ENCODE assay signal across 28 cellular contexts in genomic region chr6:163720005-163720404, GRCh38.
DNase-seq lines count a peak whose midpoint lies in the region; ATAC-seq and TF ChIP-seq lines count a peak whose summit lies in the region.
"Had no signal": no experiment of that assay in that cellular context is flagged by ENCODE, and none has a peak within 500 bp of the region (broad histone marks: within the 10 kb centered on the region; RNA-seq: fewer than 3 reads in every experiment).

No MANE protein-coding gene starts in this region.

- H3K36me3 ChIP-seq in right atrium auricular region = no peaks in the 10 kb centered on the region
- no peaks in the 10 kb centered on the region for H3K36me3 ChIP-seq in effector memory CD4-positive, alpha-beta T cell (ENCODE audit: control insufficient read depth, insufficient read depth, low read length)
- H3K36me3 ChIP-seq: heart right ventricle, spleen, upper lobe of right lung had no signal

- peak; percentile 64 for ATAC-seq in left ventricle myocardium superior
- ATAC-seq in stimulated activated naive CD8-positive, alpha-beta T cell treated with anti-CD3 and anti-CD28 coated beads, Interleukin-15, amount 100 ng/mL, for 72 hours = no peak
- ATAC-seq: GM23338; left colon; stimulated activated effector memory CD8-positive, alpha-beta T cell treated with anti-CD3 and anti-CD28 coated beads, Interleukin-12 subunit alpha, Interleukin-12 subunit beta, amount 100 ng/mL, for 72 hours; upper lobe of right lung had no signal

- H3K4me3 Mint-ChIP-seq in stimulated activated naive CD8-positive, alpha-beta T cell treated with anti-CD3 and anti-CD28 coated beads, Interleukin-15, amount 100 ng/mL, for 72 hours = no peak overlapping the region
- H3K4me3 Mint-ChIP-seq: activated T-helper 1 cell treated with anti-CD3 and anti-CD28 coated beads, Interleukin-12 subunit alpha, Interleukin-12 subunit beta, Interleukin-2, Interleukin-4 antibody, amounts not matched to agents 30 ng/mL and 10 ng/mL and 1 ng/mL, durations not matched to agents 14 hours and 24 hours and 36 hours; CD4-positive, alpha-beta memory T cell; GM23338; stimulated activated effector memory CD8-positive, alpha-beta T cell treated with anti-CD3 and anti-CD28 coated beads, Interleukin-12 subunit alpha, Interleukin-12 subunit beta, amount 100 ng/mL, for 72 hours had no signal

- H3K27ac ChIP-seq in right atrium auricular region = no peak overlapping the region
- H3K27ac ChIP-seq in effector memory CD4-positive, alpha-beta T cell (ENCODE audit: insufficient read depth, low read length, poor library complexity, severe bottlenecking) = no peak overlapping the region
- H3K27ac ChIP-seq: heart right ventricle, KMS-11, RWPE1, spleen, upper lobe of right lung had no signal

- TF ChIP-seq CTCF in right atrium auricular region (IDR thresholded peaks at IDR 0.05) = no peak
- TF ChIP-seq CTCF in GM20000 (IDR thresholded peaks at IDR 0.05; ENCODE audit: extremely low read depth, missing control alignments) = no peak

- no peak for DNase-seq in left ventricle myocardium superior
- DNase-seq in right atrium auricular region (ENCODE audit: low spot score) = no peak
- DNase-seq in NCI-H345 treated with DMSO at 0.1 percent for 48 hours (lab: John Stamatoyannopoulos, UW; ENCODE audit: unreplicated experiment) = peak; percentile 67
- peak; percentile 6 for DNase-seq in fibroblast of the conjunctiva (ENCODE audit: low read depth)
- peak; percentile 28 for DNase-seq in smooth muscle cell of the brain vasculature (ENCODE audit: low read depth, low spot score)
- no peak for DNase-seq in GM20000 (ENCODE audit: low spot score)
- DNase-seq in stimulated activated naive CD8-positive, alpha-beta T cell treated with anti-CD3 and anti-CD28 coated beads, Interleukin-15, amount 100 ng/mL, for 72 hours = no peak
- DNase-seq in effector memory CD4-positive, alpha-beta T cell = no peak
- DNase-seq: activated naive CD4-positive, alpha-beta T cell treated with anti-CD3 and anti-CD28 coated beads, Interleukin-2, amount 50 U/mL, for 16 hours; AML-193; amygdala; CD4-positive, alpha-beta memory T cell; dermis blood vessel endothelial cell; DMS79; GF-D8; heart right ventricle; left colon; NCI-H2081 treated with DMSO at 0.1 percent for 48 hours; NCI-H524; occipital lobe; spleen; stimulated activated CD4-positive, alpha-beta T cell treated with anti-CD3 and anti-CD28 coated beads, Interleukin-2, amount 100 ng/mL, for 48 hours; upper lobe of right lung had no signal

- no peaks in the 10 kb centered on the region for H3K4me1 Mint-ChIP-seq in stimulated activated naive CD8-positive, alpha-beta T cell treated with anti-CD3 and anti-CD28 coated beads, Interleukin-15, amount 100 ng/mL, for 72 hours
- H3K4me1 Mint-ChIP-seq: GM23338 had no signal

- H3K9me3 Mint-ChIP-seq in stimulated activated naive CD8-positive, alpha-beta T cell treated with anti-CD3 and anti-CD28 coated beads, Interleukin-15, amount 100 ng/mL, for 72 hours = no peaks in the 10 kb centered on the region
- H3K9me3 Mint-ChIP-seq: activated T-helper 1 cell treated with anti-CD3 and anti-CD28 coated beads, Interleukin-12 subunit alpha, Interleukin-12 subunit beta, Interleukin-2, Interleukin-4 antibody, amounts not matched to agents 30 ng/mL and 10 ng/mL and 1 ng/mL, durations not matched to agents 14 hours and 24 hours and 36 hours; stimulated activated effector memory CD8-positive, alpha-beta T cell treated with anti-CD3 and anti-CD28 coated beads, Interleukin-12 subunit alpha, Interleukin-12 subunit beta, amount 100 ng/mL, for 72 hours had no signal

- H3K27me3 ChIP-seq in right atrium auricular region = no peaks in the 10 kb centered on the region
- no peaks in the 10 kb centered on the region for H3K27me3 ChIP-seq in effector memory CD4-positive, alpha-beta T cell (replicated peaks; ENCODE audit: control insufficient read depth, insufficient read depth, low read length, poor library complexity, severe bottlenecking)
- H3K27me3 ChIP-seq: heart right ventricle, spleen, upper lobe of right lung had no signal

- H3K27me3 Mint-ChIP-seq in stimulated activated naive CD8-positive, alpha-beta T cell treated with anti-CD3 and anti-CD28 coated beads, Interleukin-15, amount 100 ng/mL, for 72 hours = no peaks in the 10 kb centered on the region

- intact Hi-C loops in left ventricle myocardium superior (cut with micrococcal nuclease) = no loop called here

- H3K9me3 ChIP-seq in right atrium auricular region = no peaks in the 10 kb centered on the region
- H3K9me3 ChIP-seq in effector memory CD4-positive, alpha-beta T cell (ENCODE audit: control insufficient read depth, low read length) = no peaks in the 10 kb centered on the region
- H3K9me3 ChIP-seq: heart right ventricle, spleen, upper lobe of right lung had no signal

- no peak overlapping the region for H3K27ac Mint-ChIP-seq in stimulated activated naive CD8-positive, alpha-beta T cell treated with anti-CD3 and anti-CD28 coated beads, Interleukin-15, amount 100 ng/mL, for 72 hours
- H3K27ac Mint-ChIP-seq: activated T-helper 1 cell treated with anti-CD3 and anti-CD28 coated beads, Interleukin-12 subunit alpha, Interleukin-12 subunit beta, Interleukin-2, Interleukin-4 antibody, amounts not matched to agents 30 ng/mL and 10 ng/mL and 1 ng/mL, durations not matched to agents 14 hours and 24 hours and 36 hours; CD4-positive, alpha-beta memory T cell; GM23338; stimulated activated effector memory CD8-positive, alpha-beta T cell treated with anti-CD3 and anti-CD28 coated beads, Interleukin-12 subunit alpha, Interleukin-12 subunit beta, amount 100 ng/mL, for 72 hours had no signal

- H3K4me1 ChIP-seq in right atrium auricular region = no peaks in the 10 kb centered on the region
- H3K4me1 ChIP-seq in effector memory CD4-positive, alpha-beta T cell (ENCODE audit: control insufficient read depth, insufficient read depth, low read length, poor library complexity, severe bottlenecking) = no peaks in the 10 kb centered on the region
- H3K4me1 ChIP-seq: upper lobe of right lung had no signal

- no peak overlapping the region for H3K4me3 ChIP-seq in right atrium auricular region
- H3K4me3 ChIP-seq in effector memory CD4-positive, alpha-beta T cell (ENCODE audit: insufficient read depth, low read depth, low read length, poor library complexity, severe bottlenecking) = no peak overlapping the region
- H3K4me3 ChIP-seq: GM23338, heart right ventricle, spleen, upper lobe of right lung had no signal

Comparison
In these comparisons a context has a peak if more than half of its experiments do, and no peak if none do; other contexts are left out.
1. DNase-seq: peak in NCI-H345 treated with DMSO at 0.1 percent for 48 hours (single experiment), fibroblast of the conjunctiva (single experiment) and smooth muscle cell of the brain vasculature (single experiment); none in left ventricle myocardium superior (single experiment), right atrium auricular region (single experiment), GM20000 (single experiment), stimulated activated naive CD8-positive, alpha-beta T cell treated with anti-CD3 and anti-CD28 coated beads, Interleukin-15, amount 100 ng/mL, for 72 hours (0 of 2) and effector memory CD4-positive, alpha-beta T cell (0 of 3).